In genomic region chr5:152193391-152194107, GRCh38 we compare ENCODE assay signal across 16 cellular contexts.
DNase-seq lines count a peak whose midpoint lies in the region; ATAC-seq and TF ChIP-seq lines count a peak whose summit lies in the region.
"Had no signal": no experiment of that assay in that cellular context is flagged by ENCODE, and none has a peak within 500 bp of the region (broad histone marks: within the 10 kb centered on the region; RNA-seq: fewer than 3 reads in every experiment).

No MANE protein-coding gene starts in this region.

- TF ChIP-seq CTCF in PC-9 (conservative IDR thresholded peaks at IDR 0.05) (no peak), stomach (IDR thresholded peaks at IDR 0.05) (no peak), osteocyte (IDR thresholded peaks at IDR 0.05) (no peak)

- CTCF ChIA-PET in PC-9 (lab: Charles Lee), result no interaction called here

- H3K27ac ChIP-seq in PC-9 (peak overlapping the region; percentile 65), epithelial cell of prostate (peak overlapping the region; percentile 55), stomach (peak overlapping the region in 3 of 5 donors; percentile 35 to 76 (median 40))

- H3K79me2 ChIP-seq in PC-9 (ENCODE audit: low read depth), result no peaks in the 10 kb centered on the region

- POLR2A ChIA-PET in PC-9 (lab: Charles Lee; ENCODE audit: unreplicated experiment), result no interaction called here

- no peaks in the 10 kb centered on the region for H3K9me3 ChIP-seq in PC-9 (ENCODE audit: insufficient read depth, low read depth)
- H3K9me3 ChIP-seq in stomach, result peaks cover 0 to 3% (median 0%) of the 10 kb centered on the region in 4 donors
- H3K9me3 ChIP-seq: BE2C had no signal

- no peak overlapping the region for H3K4me3 Mint-ChIP-seq in osteocyte (ENCODE audit: unreplicated experiment)
- H3K4me3 Mint-ChIP-seq: CD4-positive, alpha-beta T cell; H9; IgD-negative memory B cell had no signal

- no peak for TF ChIP-seq EP300 in stomach (IDR thresholded peaks at IDR 0.05)

- H3K4me1 ChIP-seq in PC-9 (replicated peaks; ENCODE audit: insufficient read depth), result peaks cover 19% of the 10 kb centered on the region
- no peaks in the 10 kb centered on the region for H3K4me1 ChIP-seq in stomach
- H3K4me1 ChIP-seq: BE2C had no signal

- 0 out of 2 replicates have a peak, but pooled peaks cover 3% of the 10 kb centered on the region for H3F3A ChIP-seq in PC-9 (ENCODE audit: insufficient read depth, low read depth)

- H3K27ac Mint-ChIP-seq in osteocyte (ENCODE audit: unreplicated experiment), result no peak overlapping the region
- H3K27ac Mint-ChIP-seq: CD4-positive, alpha-beta T cell; H9; IgD-negative memory B cell had no signal

- no peaks in the 10 kb centered on the region for H3K27me3 ChIP-seq in PC-9 (ENCODE audit: insufficient read depth, low read depth)
- H3K27me3 ChIP-seq in stomach, result no peaks in the 10 kb centered on the region
- H3K27me3 ChIP-seq: BE2C had no signal

- H3K27me3 Mint-ChIP-seq in osteocyte (ENCODE audit: unreplicated experiment), result no peaks in the 10 kb centered on the region

- ATAC-seq in HG03025 (IDR thresholded peaks at IDR 0.05; ENCODE audit: low FRiP score, unreplicated experiment), result no peak
- ATAC-seq: GM12878, HepG2 had no signal

- no peaks in the 10 kb centered on the region for H4K20me1 ChIP-seq in PC-9 (ENCODE audit: insufficient read depth)

- TF ChIP-seq POLR2A in stomach (IDR thresholded peaks at IDR 0.05), result no peak

- BruUV-seq in PC-9 (replicated peaks; lab: Mats Ljungman, UMichigan), result no TSS peak

- no peaks in the 10 kb centered on the region for H3K36me3 Mint-ChIP-seq in osteocyte (ENCODE audit: unreplicated experiment)

- no peak overlapping the region for H3K4me3 ChIP-seq in PC-9
- no peak overlapping the region for H3K4me3 ChIP-seq in stomach
- H3K4me3 ChIP-seq: GM12878 had no signal

- no peaks in the 10 kb centered on the region for H3K9me3 Mint-ChIP-seq in osteocyte (ENCODE audit: unreplicated experiment)

- peak overlapping the region; percentile 46 for H3K4me2 ChIP-seq in PC-9

- H3K4me1 Mint-ChIP-seq in osteocyte (ENCODE audit: unreplicated experiment), result no peaks in the 10 kb centered on the region
- H3K4me1 Mint-ChIP-seq: H9, IgD-negative memory B cell had no signal

- no peaks in the 10 kb centered on the region for H3K9me2 ChIP-seq in PC-9 (ENCODE audit: insufficient read depth)

- intact Hi-C loops in PC-9 (cut with micrococcal nuclease; ENCODE audit: unreplicated experiment) (no loop called here), stomach (cut with DNase I; ENCODE audit: low total_unique reads) (no loop called here)

- no peaks in the 10 kb centered on the region for H3K36me3 ChIP-seq in PC-9 (ENCODE audit: low read depth)
- H3K36me3 ChIP-seq in stomach, result no peaks in the 10 kb centered on the region
- H3K36me3 ChIP-seq: BE2C had no signal

- no peak overlapping the region; the same call in none of the 2 replicates for H2AFZ ChIP-seq in PC-9

- DNase-seq in PC-9 (peak in 1 of 2 experiments; percentile 60), epithelial cell of prostate (ENCODE audit: low read depth, low spot score) (no peak), stomach (no peak), osteocyte (ENCODE audit: extremely low spot score, unreplicated experiment) (no peak), COLO829 (ENCODE audit: low spot score) (no peak)
- DNase-seq: ACHN; BE2C; C1 segment of cervical spinal cord; Calu3; CD4-positive, alpha-beta T cell; DMS79 treated with DMSO at 0.1 percent for 48 hours; H9 had no signal
